1 cellular context compared by ENCODE assay signal in genomic region chr10:99709480-99710229, GRCh38.
TF ChIP-seq lines count a peak whose summit lies in the region.

No MANE protein-coding gene starts in this region.

TF ChIP-seq in GM12878, 131 proteins besides CTCF, POLR2A, EP300 and RAD21 (continues in another document):
- no peak for TF ChIP-seq NR2F1 (conservative IDR thresholded peaks at IDR 0.05)
- no peak for TF ChIP-seq ASH2L (IDR thresholded peaks at IDR 0.05; ENCODE audit: borderline replicate concordance, low read depth)
- TF ChIP-seq RUNX3 (IDR thresholded peaks at IDR 0.05; ENCODE audit: low read length): peak; percentile 70
- no peak for TF ChIP-seq PRDM15 (CRISPR knock-in tag; IDR thresholded peaks at IDR 0.05)
- TF ChIP-seq ATF2 (IDR thresholded peaks at IDR 0.05; ENCODE audit: low read length): peak; percentile 89
- no peak for TF ChIP-seq REST (IDR thresholded peaks at IDR 0.05; ENCODE audit: low read depth, low read length)
- no peak for TF ChIP-seq USF1 (IDR thresholded peaks at IDR 0.05; ENCODE audit: borderline replicate concordance, extremely low read length, insufficient read depth, low read depth, low read length)
- no peak for TF ChIP-seq BCLAF1 (IDR thresholded peaks at IDR 0.05)
- no peak for TF ChIP-seq IRF5 (IDR thresholded peaks at IDR 0.05; ENCODE audit: borderline replicate concordance)
- no peak for TF ChIP-seq HSF1 (IDR thresholded peaks at IDR 0.05; ENCODE audit: low read depth, low read length)
- peak; percentile 47; the same call in 1 of the 2 replicates for TF ChIP-seq MTA2 (IDR thresholded peaks at IDR 0.05; ENCODE audit: low read depth)
- TF ChIP-seq MYB (IDR thresholded peaks at IDR 0.05; ENCODE audit: borderline replicate concordance, low read depth, low read length): no peak
- no peak for TF ChIP-seq SMARCA5 (IDR thresholded peaks at IDR 0.05)
- TF ChIP-seq KAT2A (conservative IDR thresholded peaks at IDR 0.05; ENCODE audit: control insufficient read depth, low read depth, low read length): no peak
- TF ChIP-seq CUX1 (IDR thresholded peaks at IDR 0.05; ENCODE audit: insufficient replicate concordance, low read depth, low read length): no peak
- TF ChIP-seq SUPT20H (IDR thresholded peaks at IDR 0.05; ENCODE audit: borderline replicate concordance, control insufficient read depth, low read depth, low read length): no peak
- TF ChIP-seq SMAD5 (IDR thresholded peaks at IDR 0.05; ENCODE audit: low read depth): no peak
- TF ChIP-seq NR2C2 (IDR thresholded peaks at IDR 0.05; ENCODE audit: borderline replicate concordance, control insufficient read depth, insufficient read length, low read depth): no peak
- peak; percentile 59; the same call in 1 of the 2 replicates for TF ChIP-seq GABPA (IDR thresholded peaks at IDR 0.05; ENCODE audit: low read depth)
- 0 out of 2 replicates have a peak, but pooled peaks have one; percentile 45 for TF ChIP-seq PAX8 (IDR thresholded peaks at IDR 0.05)
- no peak for TF ChIP-seq SREBF1 (IDR thresholded peaks at IDR 0.05; ENCODE audit: low read length)
- no peak for TF ChIP-seq FOXK2 (IDR thresholded peaks at IDR 0.05)
- no peak for TF ChIP-seq RAD51 (IDR thresholded peaks at IDR 0.05)
- TF ChIP-seq EED (IDR thresholded peaks at IDR 0.05; ENCODE audit: low read depth): no peak
- no peak for TF ChIP-seq SPI1 (IDR thresholded peaks at IDR 0.05; ENCODE audit: borderline replicate concordance, insufficient read depth, low read depth, low read length)
- TF ChIP-seq USF2 (IDR thresholded peaks at IDR 0.05; ENCODE audit: borderline replicate concordance, low read depth, low read length): no peak
- TF ChIP-seq SIN3A (IDR thresholded peaks at IDR 0.05; ENCODE audit: low read depth, low read length): no peak
- TF ChIP-seq RCOR1 (conservative IDR thresholded peaks at IDR 0.05; ENCODE audit: low read depth, low read length): no peak
- no peak for TF ChIP-seq ZBTB33 (IDR thresholded peaks at IDR 0.05)
- no peak for TF ChIP-seq SREBF2 (IDR thresholded peaks at IDR 0.05; ENCODE audit: low read length)
- peak; percentile 75; the same call in 1 of the 2 replicates for TF ChIP-seq BCL11A (IDR thresholded peaks at IDR 0.05; ENCODE audit: low read depth, low read length)
